In the genomic region with DNA sequence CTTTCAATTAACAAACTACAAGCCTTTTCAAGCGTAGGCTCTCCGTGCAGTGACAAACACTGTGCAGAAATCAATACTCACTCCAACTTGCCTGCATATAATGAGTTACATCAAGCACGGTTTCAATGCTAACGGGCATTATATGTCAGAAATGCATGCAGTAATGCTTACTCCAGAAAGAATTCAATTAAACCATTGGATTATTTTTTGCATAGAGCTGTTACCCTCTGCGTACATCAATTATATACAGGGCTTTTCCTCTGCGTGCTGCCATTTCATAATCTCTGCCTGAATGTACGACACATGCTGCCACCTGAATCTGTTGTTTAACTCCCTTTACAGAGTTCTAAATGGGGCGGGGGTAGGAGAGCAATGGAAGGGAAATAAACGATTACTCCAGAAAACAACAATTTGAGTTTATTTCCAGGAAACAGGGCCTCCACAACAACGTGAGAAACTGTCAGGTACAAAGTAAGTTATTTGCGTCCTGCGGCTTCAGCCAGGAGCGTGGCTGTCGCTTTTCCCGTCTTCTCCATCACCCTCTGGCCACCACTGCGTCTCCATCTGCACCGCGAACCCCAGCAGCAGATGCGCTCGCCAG, we compare ENCODE assay signal across 8 cellular contexts. TPM values are rescaled to one million over a fixed set of nuclear protein-coding genes. Genes with fewer than 3 reads are reported as not detected.
DNase-seq lines count a peak whose midpoint lies in the region; ATAC-seq lines count a peak whose summit lies in the region.

No MANE protein-coding gene starts in this region.

- no CpG with 5 or more reads among the region's 20 CpGs for WGBS in iPS DF 6.9 (ENCODE audit: insufficient coverage, insufficient read length)

- no peaks in the 10 kb centered on the region for H3K9me3 Mint-ChIP-seq in activated CD8-positive, alpha-beta T cell treated with anti-CD3 and anti-CD28 coated beads, Interleukin-2, amount 10 ng/mL, durations not matched to agents 7 days and 5 days (ENCODE audit: insufficient read depth)
- no peaks in the 10 kb centered on the region for H3K9me3 Mint-ChIP-seq in stimulated activated memory B cell treated with anti-CD40 and anti-IgM and Interleukin-4, amounts not matched to agents 10 μg/mL and 1 μg/mL and 100 μg/mL, for 72 hours

- DNase-seq in NCI-H2107 treated with DMSO at 0.1 percent for 48 hours (lab: John Stamatoyannopoulos, UW; ENCODE audit: unreplicated experiment) (peak; percentile 63), NCI-H2107 (lab: John Stamatoyannopoulos, UW) (no peak), iPS DF 6.9 (ENCODE audit: low read depth, low spot score) (no peak), NCI-H1930 (lab: John Stamatoyannopoulos, UW) (no peak), COLO829 (ENCODE audit: low spot score) (no peak), glomerular visceral epithelial cell (ENCODE audit: extremely low spot score) (no peak)
- DNase-seq in activated CD8-positive, alpha-beta T cell treated with anti-CD3 and anti-CD28 coated beads, Interleukin-2, amount 10 ng/mL, durations not matched to agents 7 days and 5 days = no peak

- no peaks in the 10 kb centered on the region for H3K9me3 ChIP-seq in iPS DF 6.9 (ENCODE audit: control insufficient read depth, insufficient read depth, low read length)

- peak overlapping the region; percentile 78; the same call in 1 of the 2 replicates for H3K4me3 ChIP-seq in iPS DF 6.9 (ENCODE audit: low read length)

- peak overlapping the region; percentile 7 for H3K27ac Mint-ChIP-seq in activated CD8-positive, alpha-beta T cell treated with anti-CD3 and anti-CD28 coated beads, Interleukin-2, amount 10 ng/mL, durations not matched to agents 7 days and 5 days
- H3K27ac Mint-ChIP-seq in stimulated activated memory B cell treated with anti-CD40 and anti-IgM and Interleukin-4, amounts not matched to agents 10 μg/mL and 1 μg/mL and 100 μg/mL, for 72 hours = no peak overlapping the region

- ATAC-seq in activated CD8-positive, alpha-beta T cell treated with anti-CD3 and anti-CD28 coated beads, Interleukin-2, amount 10 ng/mL, durations not matched to agents 7 days and 5 days = no peak
- ATAC-seq in stimulated activated memory B cell treated with anti-CD40 and anti-IgM and Interleukin-4, amounts not matched to agents 10 μg/mL and 1 μg/mL and 100 μg/mL, for 72 hours = no peak

- peak overlapping the region; percentile 94 for H3K4me3 Mint-ChIP-seq in activated CD8-positive, alpha-beta T cell treated with anti-CD3 and anti-CD28 coated beads, Interleukin-2, amount 10 ng/mL, durations not matched to agents 7 days and 5 days
- H3K4me3 Mint-ChIP-seq in stimulated activated memory B cell treated with anti-CD40 and anti-IgM and Interleukin-4, amounts not matched to agents 10 μg/mL and 1 μg/mL and 100 μg/mL, for 72 hours = peak overlapping the region; percentile 59

- H3K36me3 Mint-ChIP-seq in activated CD8-positive, alpha-beta T cell treated with anti-CD3 and anti-CD28 coated beads, Interleukin-2, amount 10 ng/mL, durations not matched to agents 7 days and 5 days (ENCODE audit: low read depth) = no peaks in the 10 kb centered on the region
- H3K36me3 Mint-ChIP-seq in stimulated activated memory B cell treated with anti-CD40 and anti-IgM and Interleukin-4, amounts not matched to agents 10 μg/mL and 1 μg/mL and 100 μg/mL, for 72 hours = no peaks in the 10 kb centered on the region

- no peak overlapping the region for H3K27ac ChIP-seq in iPS DF 6.9 (ENCODE audit: low read length)

- POLR2A ChIA-PET in activated CD8-positive, alpha-beta T cell treated with anti-CD3 and anti-CD28 coated beads, Interleukin-2, amount 10 ng/mL, durations not matched to agents 7 days and 5 days (lab: Charles Lee) = no interaction called here

- no peaks in the 10 kb centered on the region for H3K36me3 ChIP-seq in iPS DF 6.9 (ENCODE audit: control insufficient read depth, insufficient read depth, low read length)

- no peaks in the 10 kb centered on the region for H3K27me3 ChIP-seq in iPS DF 6.9 (ENCODE audit: control insufficient read depth, insufficient read depth, low read length)

- H3K4me1 ChIP-seq in iPS DF 6.9 (ENCODE audit: control insufficient read depth, insufficient read depth, low read length) = no peaks in the 10 kb centered on the region

- peaks cover 26% of the 10 kb centered on the region for H3K4me1 Mint-ChIP-seq in activated CD8-positive, alpha-beta T cell treated with anti-CD3 and anti-CD28 coated beads, Interleukin-2, amount 10 ng/mL, durations not matched to agents 7 days and 5 days (ENCODE audit: low read depth)
- H3K4me1 Mint-ChIP-seq in stimulated activated memory B cell treated with anti-CD40 and anti-IgM and Interleukin-4, amounts not matched to agents 10 μg/mL and 1 μg/mL and 100 μg/mL, for 72 hours = peaks cover 25% of the 10 kb centered on the region

- CTCF ChIA-PET in activated CD8-positive, alpha-beta T cell treated with anti-CD3 and anti-CD28 coated beads, Interleukin-2, amount 10 ng/mL, durations not matched to agents 7 days and 5 days (lab: Charles Lee) = interaction anchor here (1.2 kb wide), 1 partner anchor 617 kb away, joined by 3 read pairs; no protein-coding TSS in a partner anchor

- H3K27me3 Mint-ChIP-seq in activated CD8-positive, alpha-beta T cell treated with anti-CD3 and anti-CD28 coated beads, Interleukin-2, amount 10 ng/mL, durations not matched to agents 7 days and 5 days (ENCODE audit: low read depth) = peaks cover 41% of the 10 kb centered on the region
- peaks cover 64% of the 10 kb centered on the region for H3K27me3 Mint-ChIP-seq in stimulated activated memory B cell treated with anti-CD40 and anti-IgM and Interleukin-4, amounts not matched to agents 10 μg/mL and 1 μg/mL and 100 μg/mL, for 72 hours

RNA-seq across cellular contexts. Expression of gene PTPRK, which starts 1.8 kb away (rescaled TPM):
- 1 to 10 TPM; 3.1 to 3.6 TPM for total RNA-seq in activated CD8-positive, alpha-beta T cell treated with anti-CD3 and anti-CD28 coated beads, Interleukin-2, amount 10 ng/mL, durations not matched to agents 7 days and 5 days
